19 cellular contexts compared by ENCODE assay signal in the genomic region with DNA sequence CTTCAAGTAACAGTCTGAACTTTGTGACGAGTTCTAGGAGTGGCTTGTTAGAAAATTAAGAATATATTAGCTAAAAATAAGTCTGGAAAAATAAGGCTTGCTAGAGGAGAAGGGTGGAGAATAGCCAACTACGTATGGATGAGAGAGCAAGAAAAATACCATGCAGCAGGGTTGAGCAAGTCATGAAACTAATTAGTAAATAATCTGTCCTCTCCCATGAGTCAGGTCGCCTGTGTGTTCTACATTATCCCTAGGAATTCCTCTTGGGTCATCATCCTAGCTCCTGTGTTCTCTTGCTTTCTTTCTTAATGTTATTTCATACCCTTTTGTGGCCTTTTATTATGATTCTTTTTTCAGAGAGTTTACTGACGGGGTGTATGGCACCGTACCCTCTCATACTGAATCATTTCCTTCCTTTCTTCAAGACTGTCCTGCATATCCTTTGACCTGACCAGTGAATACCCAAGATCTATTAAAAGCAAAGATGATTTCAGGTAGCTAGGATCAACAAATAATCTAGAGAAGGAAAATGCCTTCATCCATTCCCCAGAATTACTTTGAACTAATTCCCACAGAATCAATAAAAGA.
A peak's percentile ranks its signal among the peaks of the same experiment; 100 is the strongest.
DNase-seq lines count a peak whose midpoint lies in the region; ATAC-seq, FAIRE-seq and TF ChIP-seq lines count a peak whose summit lies in the region.
"Had no signal": no experiment of that assay in that cellular context is flagged by ENCODE, and none has a peak within 500 bp of the region (broad histone marks: within the 10 kb centered on the region; RNA-seq: fewer than 3 reads in every experiment).

No MANE protein-coding gene starts in this region.

- H3K27me3 ChIP-seq in trophoblast cell (ENCODE audit: insufficient read depth, low read length) (no peaks in the 10 kb centered on the region), HepG2 (ENCODE audit: control insufficient read depth in 1 of 2, insufficient read depth in 2 of 2, low read length in 2 of 2) (no peaks in the 10 kb centered on the region)
- H3K27me3 ChIP-seq: gastroesophageal sphincter, right lobe of liver had no signal

- H2BK5ac ChIP-seq in trophoblast cell (ENCODE audit: low read depth, low read length, poor library complexity): no peak overlapping the region

- no peaks in the 10 kb centered on the region for H3K79me1 ChIP-seq in trophoblast cell (ENCODE audit: low read length)

- H3K36me3 Mint-ChIP-seq in chondrocyte (ENCODE audit: low read depth): no peaks in the 10 kb centered on the region

- no CpG with 5 or more reads among the region's 5 CpGs for WGBS in trophoblast cell (ENCODE audit: extremely low coverage, insufficient coverage, insufficient read length)
- 7% methylated on average over 5 of the region's 5 CpGs for WGBS in HepG2 (ENCODE audit: low lambda C conversion rate)

- no peak; the same call in 1 of the 2 replicates for TF ChIP-seq EP300 in Ishikawa (IDR thresholded peaks at IDR 0.05; ENCODE audit: borderline replicate concordance)
- no peak for TF ChIP-seq EP300 in HepG2 (IDR thresholded peaks at IDR 0.05; ENCODE audit: low read depth in 2 of 2, low read length in 2 of 2)
- no peak for TF ChIP-seq EP300 in HepG2 (CRISPR knock-in tag; IDR thresholded peaks at IDR 0.05; ENCODE audit: borderline replicate concordance)

- H3K36me3 ChIP-seq in trophoblast cell (ENCODE audit: control insufficient read depth in 1 of 2, insufficient read depth in 2 of 2, low read length in 2 of 2) (no peaks in the 10 kb centered on the region), HepG2 (replicated peaks in 1 of 2; ENCODE audit: control insufficient read depth in 1 of 2, insufficient read depth in 2 of 2, low read length in 2 of 2) (no peaks in the 10 kb centered on the region)
- H3K36me3 ChIP-seq: gastroesophageal sphincter, HAP-1, right lobe of liver, WERI-Rb-1 had no signal

- H3K4me2 ChIP-seq in trophoblast cell (ENCODE audit: low read length) (no peak overlapping the region), HepG2 (ENCODE audit: low read depth, low read length) (no peak overlapping the region)

- H3K9me3 ChIP-seq in trophoblast cell (ENCODE audit: insufficient read depth, low read depth, low read length) (no peaks in the 10 kb centered on the region), HepG2 (ENCODE audit: low read length) (peaks cover 85% of the 10 kb centered on the region)
- H3K9me3 ChIP-seq: gastroesophageal sphincter, HAP-1, right lobe of liver had no signal

- H4K20me1 ChIP-seq in HepG2 (ENCODE audit: insufficient read depth, low read length): no peaks in the 10 kb centered on the region

- H3K79me2 ChIP-seq in trophoblast cell (ENCODE audit: control insufficient read depth, insufficient read depth, low read length, poor library complexity) (no peaks in the 10 kb centered on the region), HepG2 (ENCODE audit: insufficient read depth, low read length) (no peaks in the 10 kb centered on the region)

- no peak overlapping the region for H4K8ac ChIP-seq in trophoblast cell (ENCODE audit: low read depth, low read length)

- TF ChIP-seq CTCF in AG04449 (IDR thresholded peaks at IDR 0.05; ENCODE audit: insufficient read depth, low read length, missing control alignments) (no peak), chondrocyte (IDR thresholded peaks at IDR 0.05) (no peak), HepG2 (CRISPR knock-in tag; IDR thresholded peaks at IDR 0.05) (no peak)

- DNase-seq in AG04449 (ENCODE audit: low read depth, low spot score): peak; percentile 28
- DNase-seq in chondrocyte (ENCODE audit: low spot score): no peak
- DNase-seq in left kidney (ENCODE audit: low read depth, low spot score): peak; percentile 7
- DNase-seq in UCSD-AML1 (lab: John Stamatoyannopoulos, UW; ENCODE audit: unreplicated experiment): no peak
- no peak for DNase-seq in trophoblast cell
- no peak for DNase-seq in HepG2 (ENCODE audit: low spot score)
- no peak for DNase-seq in NK-92 treated with Interleukin-12 subunit alpha and Interleukin-12 subunit beta, amount 100 ng/mL, for 24 hours (lab: John Stamatoyannopoulos, UW)
- DNase-seq: activated effector memory CD4-positive, alpha-beta T cell treated with anti-CD3 and anti-CD28 coated beads, Interleukin-2, amount 50 U/mL, for 16 hours; GDM1; IMR-90; NCI-H526 treated with DMSO at 0.1 percent for 48 hours; right lobe of liver; stimulated activated CD4-positive, alpha-beta T cell treated with anti-CD3 and anti-CD28 coated beads, Interleukin-4, amount 100 ng/mL, for 4 hours; WERI-Rb-1 had no signal

- no peak overlapping the region for H3K4me3 Mint-ChIP-seq in chondrocyte (ENCODE audit: unreplicated experiment)

- H2AK5ac ChIP-seq in trophoblast cell (ENCODE audit: low read length): no peak overlapping the region

- H3K4me1 Mint-ChIP-seq in chondrocyte (ENCODE audit: low read depth): peaks cover 58% of the 10 kb centered on the region

- ATAC-seq in HepG2: no peak
- ATAC-seq: gastroesophageal sphincter, Panc1, right lobe of liver had no signal

- H4K12ac ChIP-seq in trophoblast cell (ENCODE audit: low read depth, low read length): no peak overlapping the region

- no peak for FAIRE-seq in HepG2 (lab: Jason Lieb, UNC)

- in situ Hi-C loops in HepG2 (cut with HindIII; ENCODE audit: extremely low pct_ligation_motif_present, low pct_unique_long_range_greater_than_20kb): no loop called here

- peaks cover 3% of the 10 kb centered on the region for H3K9me3 Mint-ChIP-seq in chondrocyte (ENCODE audit: low read depth)

- no peak overlapping the region for H4K91ac ChIP-seq in trophoblast cell (ENCODE audit: low read depth, low read length)

- no peak for TF ChIP-seq POLR2A in HepG2 (IDR thresholded peaks at IDR 0.05; ENCODE audit: insufficient read depth in 1 of 2, low read depth in 2 of 2, low read length in 2 of 2)

- H2AFZ ChIP-seq in trophoblast cell (ENCODE audit: insufficient read depth, low read length, poor library complexity): no peak overlapping the region
- no peak overlapping the region for H2AFZ ChIP-seq in HepG2 (ENCODE audit: low read length)

- H3K4ac ChIP-seq in trophoblast cell (ENCODE audit: low read depth, low read length): no peak overlapping the region

- BruUV-seq in HepG2 (replicated peaks; lab: Mats Ljungman, UMichigan): no TSS peak

- H3K14ac ChIP-seq in trophoblast cell (ENCODE audit: low read length): no peak overlapping the region

- H3K27ac ChIP-seq in trophoblast cell (ENCODE audit: low read depth, low read length) (no peak overlapping the region), HepG2 (ENCODE audit: extremely low read length, insufficient read depth, low read length) (no peak overlapping the region)
- H3K27ac ChIP-seq: gastroesophageal sphincter, right lobe of liver, WERI-Rb-1 had no signal

- H3K4me1 ChIP-seq in trophoblast cell (ENCODE audit: control insufficient read depth in 1 of 2, insufficient read depth in 2 of 2, low read length in 2 of 2) (no peaks in the 10 kb centered on the region), HepG2 (ENCODE audit: insufficient read depth, low read length) (no peaks in the 10 kb centered on the region)
- H3K4me1 ChIP-seq: HAP-1, right lobe of liver had no signal

- CTCF ChIA-PET in AG04449 (lab: Yijun Ruan, JAX) (interaction anchor here (1.0 kb wide), 1 partner anchor 13 kb away, joined by 3 read pairs; no protein-coding TSS in a partner anchor), HepG2 (lab: Yijun Ruan, JAX; ENCODE audit: low intra/inter-chr PET ratio, low total read pairs) (no interaction called here)

- intact Hi-C loops in HepG2 (cut with micrococcal nuclease; ENCODE audit: unreplicated experiment): no loop called here

- no peaks in the 10 kb centered on the region for H3K27me3 Mint-ChIP-seq in chondrocyte (ENCODE audit: low read depth)
- H3K27me3 Mint-ChIP-seq: brain had no signal

- H2BK12ac ChIP-seq in trophoblast cell (ENCODE audit: low read length): no peak overlapping the region

- no peak overlapping the region for H2BK120ac ChIP-seq in trophoblast cell (ENCODE audit: insufficient read depth, low read length, poor library complexity)

- peak overlapping the region; percentile 49 for H3K27ac Mint-ChIP-seq in chondrocyte (ENCODE audit: unreplicated experiment)

- H3K18ac ChIP-seq in trophoblast cell (ENCODE audit: low read length): no peak overlapping the region

- no peak overlapping the region for H3K23ac ChIP-seq in trophoblast cell (ENCODE audit: low read length)

- TF ChIP-seq RAD21 in Ishikawa (IDR thresholded peaks at IDR 0.05; ENCODE audit: low read depth) (no peak), HepG2 (CRISPR knock-in tag; IDR thresholded peaks at IDR 0.05) (no peak)

- H3K9ac ChIP-seq in trophoblast cell (ENCODE audit: low read length) (no peak overlapping the region), HepG2 (ENCODE audit: insufficient read depth, low read depth, low read length) (no peak overlapping the region)

- H3K4me3 ChIP-seq in AG04449 (ENCODE audit: low read depth, low read length): no peak overlapping the region
- H3K4me3 ChIP-seq in trophoblast cell (ENCODE audit: low read depth, low read length): no peak overlapping the region
- H3K4me3 ChIP-seq in HepG2 (replicated peaks in 1 of 3; ENCODE audit: insufficient read depth in 1 of 3, low read depth in 2 of 3, low read length in 3 of 3): no peak overlapping the region
- H3K4me3 ChIP-seq: gastroesophageal sphincter, HAP-1, right lobe of liver had no signal

- POLR2A ChIA-PET in AG04449 (lab: Yijun Ruan, JAX) (no interaction called here), HepG2 (lab: Yijun Ruan, JAX) (no interaction called here)

TF ChIP-seq in Ishikawa, 13 proteins besides CTCF, POLR2A, EP300 and RAD21:
- TF ChIP-seq MAX (IDR thresholded peaks at IDR 0.05): no peak
- TF ChIP-seq CEBPB (IDR thresholded peaks at IDR 0.05): peak; percentile 65; the same call in 1 of the 2 replicates
- TF ChIP-seq TEAD4 (IDR thresholded peaks at IDR 0.05): peak; percentile 11; the same call in 1 of the 2 replicates

TF ChIP-seq in HepG2, 621 proteins besides CTCF, POLR2A, EP300 and RAD21 (continues in another document):
- TF ChIP-seq HCFC1 (IDR thresholded peaks at IDR 0.05; ENCODE audit: low read depth, low read length) (no peak), ZNF496 (CRISPR knock-in tag; IDR thresholded peaks at IDR 0.05; ENCODE audit: insufficient replicate concordance) (no peak), ZNF207 (IDR thresholded peaks at IDR 0.05; ENCODE audit: borderline replicate concordance) (no peak), TAF15 (IDR thresholded peaks at IDR 0.05; ENCODE audit: low read depth, low read length, poor library complexity, severe bottlenecking) (no peak)

Comparison
In these comparisons a context has a peak if more than half of its experiments do, and no peak if none do; other contexts are left out.
1. DNase-seq: peak in AG04449 (single experiment) and left kidney (single experiment); none in chondrocyte (single experiment), UCSD-AML1 (single experiment), trophoblast cell (0 of 2), HepG2 (single experiment) and NK-92 treated with Interleukin-12 subunit alpha and Interleukin-12 subunit beta, amount 100 ng/mL, for 24 hours (single experiment).